ENCODE assay signal across 22 cellular contexts in the genomic region with DNA sequence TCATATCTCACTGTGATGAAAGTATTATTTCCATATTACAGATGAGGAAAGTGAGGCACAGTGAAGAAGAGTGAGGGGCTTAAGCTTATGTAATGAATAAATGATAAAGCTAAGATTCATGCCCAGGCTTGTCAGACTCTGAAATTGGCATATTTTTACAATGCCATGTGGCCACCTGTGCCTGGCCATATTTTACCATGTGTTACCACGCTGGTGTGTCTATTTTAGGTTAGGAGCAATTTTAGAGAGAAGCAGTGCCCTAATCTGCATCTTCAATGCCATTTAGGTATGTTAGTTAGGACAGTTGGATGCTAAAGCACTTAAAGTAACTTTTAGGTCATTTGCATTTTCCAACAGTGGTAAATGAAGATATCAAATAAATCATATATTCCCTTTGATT.
DNase-seq lines count a peak whose midpoint lies in the region; ATAC-seq, FAIRE-seq and TF ChIP-seq lines count a peak whose summit lies in the region.
"Had no signal": no experiment of that assay in that cellular context is flagged by ENCODE, and none has a peak within 500 bp of the region (broad histone marks: within the 10 kb centered on the region; RNA-seq: fewer than 3 reads in every experiment).

No MANE protein-coding gene starts in this region.

- H3K4me3 ChIP-seq in HepG2 (replicated peaks in 1 of 3; ENCODE audit: insufficient read depth in 1 of 3, low read depth in 2 of 3, low read length in 3 of 3) = no peak overlapping the region
- H3K4me3 ChIP-seq in right lobe of liver = no peak overlapping the region
- no peak overlapping the region for H3K4me3 ChIP-seq in prostate gland
- H3K4me3 ChIP-seq: A549; BLaER1 treated with 17β-estradiol and CSF1 and Interleukin-3, amounts not matched to agents 10 nM and 100 nM; GM12878 had no signal

- ATAC-seq in HepG2 (no peak), right lobe of liver (no peak), GM18858 (IDR thresholded peaks at IDR 0.05; ENCODE audit: unreplicated experiment) (no peak)
- ATAC-seq: A549; CD8-positive, alpha-beta T cell; GM12878 had no signal

- CTCF ChIA-PET in HepG2 (lab: Yijun Ruan, JAX; ENCODE audit: low intra/inter-chr PET ratio, low total read pairs) = no interaction called here

- H3K79me2 ChIP-seq in HepG2 (ENCODE audit: insufficient read depth, low read length) = no peaks in the 10 kb centered on the region

- H3K27me3 ChIP-seq in HepG2 (ENCODE audit: control insufficient read depth in 1 of 2, insufficient read depth in 2 of 2, low read length in 2 of 2) = no peaks in the 10 kb centered on the region
- no peaks in the 10 kb centered on the region for H3K27me3 ChIP-seq in right lobe of liver
- no peaks in the 10 kb centered on the region for H3K27me3 ChIP-seq in prostate gland (replicated peaks; ENCODE audit: insufficient read depth)
- H3K27me3 ChIP-seq: BLaER1 treated with 17β-estradiol and CSF1 and Interleukin-3, amounts not matched to agents 10 nM and 100 nM had no signal

- no peak for TF ChIP-seq CTCF in HepG2 (CRISPR knock-in tag; IDR thresholded peaks at IDR 0.05)
- TF ChIP-seq CTCF in right lobe of liver (IDR thresholded peaks at IDR 0.05) = no peak
- TF ChIP-seq CTCF in prostate gland (IDR thresholded peaks at IDR 0.05) = no peak

- POLR2A ChIA-PET in HepG2 (lab: Yijun Ruan, JAX) = no interaction called here

- no peak overlapping the region for H3K4me2 ChIP-seq in HepG2 (ENCODE audit: low read depth, low read length)
- H3K4me2 ChIP-seq: A549; BLaER1 treated with 17β-estradiol and CSF1 and Interleukin-3, amounts not matched to agents 10 nM and 100 nM had no signal

- 0% methylated on average over 1 of the region's 1 CpG for WGBS in HepG2 (ENCODE audit: low lambda C conversion rate)
- 78% methylated on average over 1 of the region's 1 CpG for WGBS in right lobe of liver (ENCODE audit: insufficient coverage, low coverage, low lambda C conversion rate, missing lambda C conversion rate)
- 97% methylated on average over 1 of the region's 1 CpG for WGBS in prostate gland

- H3K9ac ChIP-seq in HepG2 (ENCODE audit: insufficient read depth, low read depth, low read length) = no peak overlapping the region
- H3K9ac ChIP-seq: BLaER1 treated with 17β-estradiol and CSF1 and Interleukin-3, amounts not matched to agents 10 nM and 100 nM had no signal

- no peaks in the 10 kb centered on the region for H3K36me3 ChIP-seq in HepG2 (replicated peaks in 1 of 2; ENCODE audit: control insufficient read depth in 1 of 2, insufficient read depth in 2 of 2, low read length in 2 of 2)
- H3K36me3 ChIP-seq in right lobe of liver = no peaks in the 10 kb centered on the region
- H3K36me3 ChIP-seq in prostate gland = no peaks in the 10 kb centered on the region
- H3K36me3 ChIP-seq: BLaER1 treated with 17β-estradiol and CSF1 and Interleukin-3, amounts not matched to agents 10 nM and 100 nM had no signal

- BruUV-seq in HepG2 (replicated peaks; lab: Mats Ljungman, UMichigan) = no TSS peak

- H3K4me1 ChIP-seq in HepG2 (ENCODE audit: insufficient read depth, low read length) (no peaks in the 10 kb centered on the region), right lobe of liver (no peaks in the 10 kb centered on the region), prostate gland (replicated peaks) (no peaks in the 10 kb centered on the region)
- H3K4me1 ChIP-seq: BLaER1 treated with 17β-estradiol and CSF1 and Interleukin-3, amounts not matched to agents 10 nM and 100 nM; Caco-2 had no signal

- FAIRE-seq in HepG2 (lab: Jason Lieb, UNC) = no peak
- FAIRE-seq: D721Med, GM12878, GM12892, GM18507 had no signal

- TF ChIP-seq EP300 in HepG2 (IDR thresholded peaks at IDR 0.05; ENCODE audit: low read depth in 2 of 2, low read length in 2 of 2) (no peak), HepG2 (CRISPR knock-in tag; IDR thresholded peaks at IDR 0.05; ENCODE audit: borderline replicate concordance) (no peak)

- TF ChIP-seq RAD21 in HepG2 (CRISPR knock-in tag; IDR thresholded peaks at IDR 0.05) = no peak

- no peak overlapping the region for H2AFZ ChIP-seq in HepG2 (ENCODE audit: low read length)

- intact Hi-C loops in HepG2 (cut with micrococcal nuclease; ENCODE audit: unreplicated experiment) = no loop called here
- intact Hi-C loops in right lobe of liver (cut with DNase I) = no loop called here
- intact Hi-C loops in prostate gland (cut with DNase I) = no loop called here

- no peak overlapping the region for H3K27ac ChIP-seq in HepG2 (ENCODE audit: extremely low read length, insufficient read depth, low read length)
- no peak overlapping the region for H3K27ac ChIP-seq in right lobe of liver
- no peak overlapping the region for H3K27ac ChIP-seq in prostate gland
- H3K27ac ChIP-seq: 22Rv1; A549; BLaER1 treated with 17β-estradiol and CSF1 and Interleukin-3, amounts not matched to agents 10 nM and 100 nM; C4-2B had no signal

- DNase-seq in DMS 273 (lab: John Stamatoyannopoulos, UW; ENCODE audit: unreplicated experiment) (peak; percentile 43), DMS 273 treated with DMSO at 0.1 percent for 48 hours (lab: John Stamatoyannopoulos, UW) (no peak), HepG2 (ENCODE audit: low spot score) (no peak), right lobe of liver (no peak), cerebellum (ENCODE audit: low spot score) (peak; percentile 65), prostate gland (ENCODE audit: low spot score) (no peak)
- DNase-seq: AML-193; Caco-2; Calu3; CD4-positive, alpha-beta T cell; CD8-positive, alpha-beta T cell; DMS79 treated with DMSO at 0.1 percent for 48 hours; GDM1 had no signal

- H3K9me3 ChIP-seq in HepG2 (ENCODE audit: low read length) (no peaks in the 10 kb centered on the region), right lobe of liver (no peaks in the 10 kb centered on the region), prostate gland (no peaks in the 10 kb centered on the region)
- H3K9me3 ChIP-seq: A549; BLaER1 treated with 17β-estradiol and CSF1 and Interleukin-3, amounts not matched to agents 10 nM and 100 nM; Caco-2 had no signal

- no peaks in the 10 kb centered on the region for H4K20me1 ChIP-seq in HepG2 (ENCODE audit: insufficient read depth, low read length)
- H4K20me1 ChIP-seq: BLaER1 treated with 17β-estradiol and CSF1 and Interleukin-3, amounts not matched to agents 10 nM and 100 nM had no signal

- no peak for TF ChIP-seq POLR2A in HepG2 (IDR thresholded peaks at IDR 0.05; ENCODE audit: insufficient read depth in 1 of 2, low read depth in 2 of 2, low read length in 2 of 2)
- no peak for TF ChIP-seq POLR2A in right lobe of liver (IDR thresholded peaks at IDR 0.05)
- no peak for TF ChIP-seq POLR2A in prostate gland (IDR thresholded peaks at IDR 0.05)

- in situ Hi-C loops in HepG2 (cut with HindIII; ENCODE audit: extremely low pct_ligation_motif_present, low pct_unique_long_range_greater_than_20kb) = no loop called here

TF ChIP-seq in HepG2, 621 proteins besides CTCF, POLR2A, EP300 and RAD21:
- TF ChIP-seq MNT (IDR thresholded peaks at IDR 0.05) = peak; percentile 84
- no peak for TF ChIP-seq SNAPC2 (CRISPR knock-in tag; IDR thresholded peaks at IDR 0.05)

Comparison
In these comparisons a context has a peak if more than half of its experiments do, and no peak if none do; other contexts are left out.
1. DNase-seq: peak in DMS 273 (single experiment) and cerebellum (single experiment); none in DMS 273 treated with DMSO at 0.1 percent for 48 hours (single experiment), HepG2 (single experiment), right lobe of liver (0 of 3) and prostate gland (single experiment).